Comparison of ENCODE assay signal across 8 cellular contexts in the genomic region with DNA sequence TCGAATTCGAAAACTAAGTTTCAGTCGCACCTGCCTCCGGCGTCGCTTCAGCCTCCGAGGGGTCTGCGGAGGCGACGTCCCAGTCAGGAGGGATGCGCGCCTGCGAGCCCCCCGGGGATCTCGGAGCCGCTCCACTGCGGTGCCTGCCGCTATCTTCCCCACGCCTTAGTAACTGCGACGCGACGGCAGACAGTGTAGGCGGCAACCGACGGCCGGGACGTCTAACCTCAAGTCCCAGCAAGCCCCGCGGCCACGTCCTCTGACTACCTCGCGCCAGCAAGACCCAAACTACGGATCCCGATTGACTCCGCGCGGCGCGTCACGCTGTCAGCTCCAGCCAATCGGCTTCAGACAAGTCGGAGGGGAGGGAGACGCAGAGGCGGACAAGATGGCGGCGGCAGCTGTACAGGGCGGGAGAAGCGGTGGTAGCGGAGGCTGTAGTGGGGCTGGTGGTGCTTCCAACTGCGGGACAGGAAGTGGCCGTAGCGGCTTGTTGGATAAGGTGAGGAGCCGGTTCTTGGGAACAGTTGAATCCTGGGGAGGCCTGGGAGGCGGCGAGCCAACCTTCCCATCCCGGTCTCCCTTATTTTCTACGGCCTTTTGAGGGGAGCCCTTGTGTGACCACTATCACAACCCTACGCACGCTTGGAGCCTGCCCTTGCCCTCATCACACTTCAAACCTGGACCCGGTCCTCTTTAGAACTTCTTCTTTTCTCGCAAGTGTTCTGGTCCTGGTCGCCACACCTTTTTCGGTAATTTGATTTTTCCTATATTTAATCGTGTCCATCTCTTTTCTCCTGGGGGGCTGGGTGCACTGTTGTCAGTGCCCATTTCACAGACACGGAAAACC. TPM values are rescaled to one million over a fixed set of nuclear protein-coding genes. Genes with fewer than 3 reads are reported as not detected.
DNase-seq lines count a peak whose midpoint lies in the region; ATAC-seq, FAIRE-seq and TF ChIP-seq lines count a peak whose summit lies in the region.

A gene (plus strand): TSS at position 369 of the 850 bp plus-strand sequence. CDS start 20 bp downstream, at position 389.
A gene with protein sequence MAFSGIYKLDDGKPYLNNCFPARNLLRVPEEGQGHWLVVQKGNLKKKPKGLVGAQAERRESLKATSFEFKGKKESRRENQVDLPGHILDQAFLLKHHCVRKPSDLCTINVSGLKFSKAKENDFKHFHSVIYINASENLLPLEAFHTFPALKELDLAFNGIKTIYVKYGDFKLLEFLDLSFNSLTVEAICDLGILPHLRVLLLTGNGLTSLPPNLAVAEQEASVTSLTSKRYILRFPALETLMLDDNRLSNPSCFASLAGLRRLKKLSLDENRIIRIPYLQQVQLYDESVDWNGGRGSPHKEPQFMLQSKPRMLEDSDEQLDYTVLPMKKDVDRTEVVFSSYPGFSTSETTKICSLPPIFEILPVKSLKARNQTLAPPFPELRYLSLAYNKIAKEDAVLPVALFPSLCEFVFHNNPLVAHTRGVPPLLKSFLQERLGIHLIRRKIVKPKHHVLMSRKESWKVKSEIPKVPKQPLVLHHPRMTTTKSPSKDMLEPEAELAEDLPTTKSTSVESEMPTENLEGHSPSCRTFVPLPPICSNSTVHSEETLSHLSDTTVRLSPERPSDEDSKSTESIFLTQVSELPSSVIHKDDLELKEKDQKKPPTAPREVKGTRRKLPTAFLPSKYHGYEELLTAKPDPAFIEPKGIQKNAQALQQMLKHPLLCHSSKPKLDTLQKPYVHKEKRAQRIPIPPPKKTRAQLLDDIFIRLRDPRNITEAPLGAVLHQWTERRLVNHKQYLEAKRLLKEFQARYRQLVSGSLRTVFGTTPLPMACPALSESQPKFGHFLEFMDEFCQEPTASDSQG (minus strand): TSS at position 194 of the 850 bp plus-strand sequence. CDS start 8,213 bp downstream, outside the sequence.

- peaks cover 12% of the 10 kb centered on the region for H3K4me1 Mint-ChIP-seq in endodermal cell

- TF ChIP-seq CTCF in endodermal cell (conservative IDR thresholded peaks at IDR 0.05), result no peak

- peak within 1 kb of the TSS; percentile 99 for H3K56ac ChIP-seq in mesendoderm (ENCODE audit: low read length)

- H3K4me3 ChIP-seq in endodermal cell (ENCODE audit: low read length), result peak within 1 kb of the TSS; percentile 100
- peak within 1 kb of the TSS; percentile 97 for H3K4me3 ChIP-seq in mesendoderm (ENCODE audit: low read length)

- H3K23ac ChIP-seq in mesendoderm (ENCODE audit: low read length), result no peak within 1 kb of the TSS

- H3K27ac Mint-ChIP-seq in endodermal cell, result peak within 1 kb of the TSS; percentile 99

- peak within 1 kb of the TSS; percentile 86 for H3K4ac ChIP-seq in mesendoderm (ENCODE audit: low read depth, low read length)

- DNase-seq in COLO829 (ENCODE audit: low spot score) (peak; percentile 94), HTR-8/SVneo (ENCODE audit: insufficient read length, low spot score) (peak; percentile 99), NOMO-1 treated with dmso at 0.1 percent for 144 hours (lab: John Stamatoyannopoulos, UW; ENCODE audit: unreplicated experiment) (peak; percentile 98), endodermal cell (peak; percentile 99), mesendoderm (peak; percentile 99)
- peak; percentile 94 for DNase-seq in activated CD8-positive, alpha-beta memory T cell treated with anti-CD3 and anti-CD28 coated beads, Interleukin-2, amount 50 U/mL, for 1 hour (ENCODE audit: extremely low read depth)
- DNase-seq in stimulated activated CD8-positive, alpha-beta memory T cell treated with anti-CD3 and anti-CD28 coated beads, Interleukin-15, amount 100 ng/mL, for 1 hour (ENCODE audit: low read depth), result peak; percentile 95

- WGBS in endodermal cell (ENCODE audit: insufficient coverage in 1 of 2, insufficient read length in 1 of 2), 2 experiments, result 0 to 1% methylated on average over 50 to 66 of the region's 66 CpGs
- WGBS in mesendoderm (ENCODE audit: extremely low coverage, insufficient coverage, low lambda C conversion rate), result no CpG with 5 or more reads among the region's 66 CpGs

- FAIRE-seq in HTR-8/SVneo (lab: Jason Lieb, UNC), result peak; percentile 100

- H3K4me2 ChIP-seq in mesendoderm (ENCODE audit: low read length), result peak within 1 kb of the TSS; percentile 100

- H4K5ac ChIP-seq in mesendoderm (ENCODE audit: low read length), result no peak within 1 kb of the TSS

- peaks cover 23% of the 10 kb centered on the region for H3K36me3 ChIP-seq in endodermal cell (ENCODE audit: control insufficient read depth, insufficient read depth, low read length)
- no peaks in the 10 kb centered on the region for H3K36me3 ChIP-seq in mesendoderm (ENCODE audit: control insufficient read depth, insufficient read depth, low read length)

- peak within 1 kb of the TSS; percentile 56 for H2AK5ac ChIP-seq in mesendoderm (ENCODE audit: low read length)

- H3K9ac ChIP-seq in endodermal cell (ENCODE audit: extremely low read depth, low read length, poor library complexity, severe bottlenecking) (peak within 1 kb of the TSS; percentile 93), mesendoderm (ENCODE audit: low read length) (peak within 1 kb of the TSS; percentile 99)

- no peaks in the 10 kb centered on the region for H3K27me3 Mint-ChIP-seq in endodermal cell (ENCODE audit: insufficient read depth)

- no peak within 1 kb of the TSS for H2BK15ac ChIP-seq in mesendoderm (replicated peaks; ENCODE audit: low read depth)

- peaks cover 2% of the 10 kb centered on the region for H3K9me3 ChIP-seq in endodermal cell (ENCODE audit: control insufficient read depth, low read length)

- peaks cover 14% of the 10 kb centered on the region for H3K36me3 Mint-ChIP-seq in endodermal cell (ENCODE audit: low read depth)

- H4K8ac ChIP-seq in mesendoderm (ENCODE audit: low read depth, low read length), result peak within 1 kb of the TSS; percentile 17

- peaks cover 34% of the 10 kb centered on the region for H3K79me2 ChIP-seq in mesendoderm (ENCODE audit: control insufficient read depth, insufficient read depth, low read length)

- no peaks in the 10 kb centered on the region for H3K27me3 ChIP-seq in endodermal cell (ENCODE audit: control insufficient read depth, insufficient read depth, low read length, poor library complexity, severe bottlenecking)
- no peaks in the 10 kb centered on the region for H3K27me3 ChIP-seq in mesendoderm (ENCODE audit: insufficient read depth, low read length, poor library complexity)

- peak; percentile 79 for ATAC-seq in GM21367 (IDR thresholded peaks at IDR 0.05; ENCODE audit: unreplicated experiment)

- H3K4me3 Mint-ChIP-seq in endodermal cell, result peak within 1 kb of the TSS; percentile 96

- peak within 1 kb of the TSS; percentile 35 for H3K18ac ChIP-seq in mesendoderm (ENCODE audit: low read length)

- H3K27ac ChIP-seq in endodermal cell (ENCODE audit: low read depth, low read length) (peak within 1 kb of the TSS; percentile 26), mesendoderm (ENCODE audit: low read depth, low read length) (peak within 1 kb of the TSS; percentile 23)

- no peaks in the 10 kb centered on the region for H3K4me1 ChIP-seq in endodermal cell (ENCODE audit: control insufficient read depth, insufficient read depth, low read length)
- H3K4me1 ChIP-seq in mesendoderm (ENCODE audit: control insufficient read depth, low read depth, low read length), result peaks cover 2% of the 10 kb centered on the region

- H3K9me3 Mint-ChIP-seq in endodermal cell, result no peaks in the 10 kb centered on the region

- H2BK120ac ChIP-seq in mesendoderm (ENCODE audit: low read depth, low read length), result no peak within 1 kb of the TSS

- H3K79me1 ChIP-seq in mesendoderm (ENCODE audit: low read length), result peaks cover 11% of the 10 kb centered on the region

- peak within 1 kb of the TSS; percentile 43 for H2BK5ac ChIP-seq in mesendoderm (ENCODE audit: low read length)

RNA-seq across cellular contexts. Expression of the first gene that starts in this region (rescaled TPM):
- 100 to 1,000 TPM; 131 to 141 TPM for total RNA-seq in endodermal cell
- polyA plus RNA-seq in endodermal cell (2013, experiment 1 of 2), result 228 TPM
- 200 TPM for polyA plus RNA-seq in endodermal cell (2013, experiment 2 of 2)
- polyA plus RNA-seq in mesendoderm (2013, experiment 1 of 2), result 118 TPM
- 117 TPM for polyA plus RNA-seq in mesendoderm (2013, experiment 2 of 2)

RNA-seq across cellular contexts. Expression of the second gene that starts in this region (rescaled TPM):
- total RNA-seq in endodermal cell, result 1 to 10 TPM; 7.2 to 9.0 TPM
- 7.6 TPM for polyA plus RNA-seq in endodermal cell (2013, experiment 1 of 2)
- 7.2 TPM for polyA plus RNA-seq in endodermal cell (2013, experiment 2 of 2)
- polyA plus RNA-seq in mesendoderm (2013, experiment 1 of 2), result 2.3 TPM
- polyA plus RNA-seq in mesendoderm (2013, experiment 2 of 2), result 2.4 TPM

Comparison
In these comparisons a context has a peak if more than half of its experiments do, and no peak if none do; other contexts are left out.
1. Peak in every context shown above with its lines: DNase-seq, ATAC-seq, H3K4me3 ChIP-seq and H3K27ac ChIP-seq.